ENCODE assay signal across 10 cellular contexts in genomic region chr4:105600256-105600655, GRCh38. TPM values are rescaled to one million over a fixed set of nuclear protein-coding genes. Genes with fewer than 3 reads are reported as not detected.
"Had no signal": no experiment of that assay in that cellular context is flagged by ENCODE, and none has a peak within 500 bp of the region (broad histone marks: within the 10 kb centered on the region; RNA-seq: fewer than 3 reads in every experiment).

No MANE protein-coding gene starts in this region.

- DNase-seq: H9, HFFc6, KBM-7 had no signal

- H3K4me1 Mint-ChIP-seq: H9, IgD-negative memory B cell had no signal

- H3K36me3 Mint-ChIP-seq: IgD-negative memory B cell had no signal

- H3K27ac Mint-ChIP-seq: GM23338, H9, HFFc6, IgD-negative memory B cell had no signal

- H3K27ac ChIP-seq: HL-60 had no signal

- ATAC-seq: GM23338, HCT116, HepG2 had no signal

- H3K4me3 Mint-ChIP-seq: GM23338, H9, HFFc6, IgD-negative memory B cell had no signal

- H3K4me2 ChIP-seq: GM23338 had no signal

- H2AFZ ChIP-seq: GM23338 had no signal

- H3K9me3 Mint-ChIP-seq: GM23338, H9, HFFc6, IgD-negative memory B cell had no signal

- H3K4me3 ChIP-seq: GM23338 had no signal

- H3K27me3 Mint-ChIP-seq: IgD-negative memory B cell had no signal

RNA-seq across cellular contexts. Expression of gene ARHGEF38, which starts 47.8 kb away (rescaled TPM):
- total RNA-seq: GM23338, H1, H9, HepG2, HFFc6, HT1080 had no signal
